Comparison of ENCODE assay signal across 25 cellular contexts in genomic region chr17:16622540-16623277, GRCh38.
"Had no signal": no experiment of that assay in that cellular context is flagged by ENCODE, and none has a peak within 500 bp of the region (broad histone marks: within the 10 kb centered on the region; RNA-seq: fewer than 3 reads in every experiment).

No MANE protein-coding gene starts in this region.

- H3K27ac ChIP-seq: VCaP had no signal

- H3K27me3 ChIP-seq: MG63 had no signal

- ATAC-seq: activated T-helper 17 cell treated with anti-CD3 and anti-CD28 coated beads, Interleukin-2, amount 50 U/mL, for 72 hours; T-helper 17 cell had no signal

- H3K4me3 ChIP-seq: MG63 had no signal

- FAIRE-seq: TTC549 had no signal

- DNase-seq: activated CD4-positive, alpha-beta memory T cell treated with anti-CD3 and anti-CD28 coated beads for 36 hours; activated CD4-positive, alpha-beta T cell treated with anti-CD3 and anti-CD28 coated beads, Interleukin-2, amount 10 ng/mL, durations not matched to agents 7 days and 5 days; activated CD4-positive, CD25-positive, alpha-beta regulatory T cell; activated CD8-positive, alpha-beta memory T cell treated with anti-CD3 and anti-CD28 coated beads for 24 hours; activated gamma-delta T cell; activated naive CD4-positive, alpha-beta T cell treated with anti-CD3 and anti-CD28 coated beads for 36 hours; activated T-cell treated with anti-CD3 and anti-CD28 coated beads for 4 hours; activated T-cell treated with anti-CD3 and anti-CD28 coated beads, Interleukin-2, amount 50 U/mL, for 48 hours; caudate nucleus; MG63; MV-4-11; NCI-H1105; NCI-H1436; NCI-H1694 treated with DMSO at 0.1 percent for 48 hours; NCI-H2029 treated with DMSO at 0.1 percent for 48 hours; NCI-H345; NCI-H510A; NCI-H526 treated with DMSO at 0.1 percent for 48 hours; NCI-H82; SIG-M5; T-helper 17 cell; T-helper 9 cell had no signal
